ENCODE assay signal across 8 cellular contexts in genomic region chr16:87392823-87393679, GRCh38. TPM values are rescaled to one million over a fixed set of nuclear protein-coding genes. Genes with fewer than 3 reads are reported as not detected.
A peak's percentile ranks its signal among the peaks of the same experiment; 100 is the strongest.
DNase-seq lines count a peak whose midpoint lies in the region; ATAC-seq and TF ChIP-seq lines count a peak whose summit lies in the region.

No MANE protein-coding gene starts in this region.

- TF ChIP-seq POLR2A in upper lobe of left lung (IDR thresholded peaks at IDR 0.05), result no peak

- intact Hi-C loops in Right ventricle myocardium superior (cut with DNase I), result loop anchor here (5.0 kb wide), 1 partner anchor 76 kb away; the partner anchor contains the start of gene C16orf95
- intact Hi-C loops in cardiac septum (cut with DNase I), result loop anchor here (2.0 to 5.0 kb wide), 3 partner anchors 76 to 244 kb away; partner anchors contain the start of gene C16orf95

- peaks cover 23 to 58% (median 55%) of the 10 kb centered on the region in 4 donors for H3K4me1 Mint-ChIP-seq in naive thymus-derived CD8-positive, alpha-beta T cell

- H3K27ac Mint-ChIP-seq in naive thymus-derived CD8-positive, alpha-beta T cell, result peak overlapping the region; percentile 71 to 97 (median 94)

- TF ChIP-seq CTCF in upper lobe of left lung (IDR thresholded peaks at IDR 0.05), result peak in 2 of 6 experiments; percentile 29 to 35

- WGBS in upper lobe of left lung, 2 donors, result 2% methylated on average over 19 to 21 of the region's 53 CpGs

- no peaks in the 10 kb centered on the region for H3K27me3 ChIP-seq in upper lobe of left lung

- peaks cover 27 to 49% (median 35%) of the 10 kb centered on the region in 4 donors for H3K4me1 ChIP-seq in upper lobe of left lung

- H3K27me3 Mint-ChIP-seq in naive thymus-derived CD8-positive, alpha-beta T cell, result no peaks in the 10 kb centered on the region

- peaks cover 0 to 19% (median 0%) of the 10 kb centered on the region in 3 donors for H3K36me3 Mint-ChIP-seq in naive thymus-derived CD8-positive, alpha-beta T cell

- H3K36me3 ChIP-seq in upper lobe of left lung, result no peaks in the 10 kb centered on the region

- no peaks in the 10 kb centered on the region for H3K9me3 Mint-ChIP-seq in naive thymus-derived CD8-positive, alpha-beta T cell

- POLR2A ChIA-PET in naive thymus-derived CD8-positive, alpha-beta T cell (lab: Charles Lee), result interaction anchor here (0.6 to 4.2 kb wide), 6 partner anchors 10 to 372 kb away, joined by 3 to 50 read pairs (median 8); partner anchors contain the start of genes C16orf95, FBXO31 and KLHDC4

- H3K4me3 Mint-ChIP-seq in naive thymus-derived CD8-positive, alpha-beta T cell, result peak overlapping the region; percentile 76 to 96 (median 94)

- H3K4me3 ChIP-seq in upper lobe of left lung, result peak overlapping the region; percentile 59 to 91 (median 78)

- H3K9me3 ChIP-seq in upper lobe of left lung, result no peaks in the 10 kb centered on the region

- no peak for TF ChIP-seq EP300 in upper lobe of left lung (IDR thresholded peaks at IDR 0.05)

- peak overlapping the region; percentile 96 to 100 (median 99) for H3K27ac ChIP-seq in upper lobe of left lung

- no peak for ATAC-seq in Right ventricle myocardium superior (ENCODE audit: poor library complexity)
- no peak for ATAC-seq in naive thymus-derived CD8-positive, alpha-beta T cell
- no peak for ATAC-seq in upper lobe of left lung (ENCODE audit: low FRiP score in 2 of 2)

- DNase-seq in Right ventricle myocardium superior (peak; percentile 62), cardiac septum (ENCODE audit: low spot score) (no peak), NAMALWA (ENCODE audit: low spot score) (peak; percentile 65), activated T-helper 1 cell treated with Interleukin-2 at 50 U/mL for 16 hours (ENCODE audit: low read depth) (peak; percentile 20), fibroblast of peridontal ligament (ENCODE audit: extremely low read depth) (peak; percentile 53), upper lobe of left lung (peak; percentile 60 to 92), NCI-H2029 (lab: John Stamatoyannopoulos, UW) (no peak)
- peak in 9 of 10 donors; percentile 16 to 69 (median 35) for DNase-seq in naive thymus-derived CD8-positive, alpha-beta T cell

RNA-seq across cellular contexts. Expression of gene MAP1LC3B, which starts 0.9 kb away (rescaled TPM):
- total RNA-seq in Right ventricle myocardium superior, result 118 TPM
- 113 TPM for total RNA-seq in cardiac septum
- total RNA-seq in naive thymus-derived CD8-positive, alpha-beta T cell, result 10 to 100 TPM; 58.0 to 60.1 TPM
- polyA plus RNA-seq in naive thymus-derived CD8-positive, alpha-beta T cell, result 100 to 1,000 TPM in 1 of 3 donors, 10 to 100 TPM in 2; 89.9 to 117 (median 90.3) TPM
- 10 to 100 TPM; 32.5 to 64.2 (median 54.2) TPM for total RNA-seq in upper lobe of left lung

RNA-seq across cellular contexts. Expression of gene FBXO31, which starts 9.5 kb away (rescaled TPM):
- 78.9 TPM for total RNA-seq in Right ventricle myocardium superior
- 73.9 TPM for total RNA-seq in cardiac septum
- total RNA-seq in naive thymus-derived CD8-positive, alpha-beta T cell, result 10 to 100 TPM; 45.8 to 52.7 TPM
- polyA plus RNA-seq in naive thymus-derived CD8-positive, alpha-beta T cell, result 10 to 100 TPM; 15.4 to 36.4 (median 23.3) TPM
- 100 to 1,000 TPM in 1 of 6 donors, 10 to 100 TPM in 5; 15.9 to 103 (median 31.4) TPM for total RNA-seq in upper lobe of left lung

Comparison
In these comparisons a context has a peak if more than half of its experiments do, and no peak if none do; other contexts are left out.
1. DNase-seq: peak in Right ventricle myocardium superior (single experiment), NAMALWA (single experiment), activated T-helper 1 cell treated with Interleukin-2 at 50 U/mL for 16 hours (single experiment), fibroblast of peridontal ligament (single experiment), naive thymus-derived CD8-positive, alpha-beta T cell (9 of 10) and upper lobe of left lung (2 of 2); none in cardiac septum (single experiment) and NCI-H2029 (single experiment).